Comparison of ENCODE assay signal across 8 cellular contexts in genomic region chr3:15427182-15427880, GRCh38.
DNase-seq lines count a peak whose midpoint lies in the region; ATAC-seq lines count a peak whose summit lies in the region.

TSS of gene EAF1 (plus strand) at chr3:15427598. CDS start at chr3:15427780, 182 bp downstream.
TSS of gene METTL6 (minus strand) at chr3:15427544. CDS start at chr3:15426511, 1,033 bp downstream.

- H3K27ac Mint-ChIP-seq in memory B cell, result peak within 1 kb of the TSS; percentile 94

- H3K4me2 ChIP-seq in BLaER1, result peak within 1 kb of the TSS; percentile 95

- peak within 1 kb of the TSS; percentile 94 for H3K4me3 Mint-ChIP-seq in memory B cell

- H3K4me3 ChIP-seq in BLaER1, result peak within 1 kb of the TSS; percentile 93
- peak within 1 kb of the TSS; percentile 82 for H3K4me3 ChIP-seq in effector memory CD4-positive, alpha-beta T cell (ENCODE audit: insufficient read depth, low read depth, low read length, poor library complexity, severe bottlenecking)

- peaks cover 45% of the 10 kb centered on the region for H3K4me1 ChIP-seq in BLaER1
- peaks cover 13% of the 10 kb centered on the region for H3K4me1 ChIP-seq in effector memory CD4-positive, alpha-beta T cell (ENCODE audit: control insufficient read depth, insufficient read depth, low read length, poor library complexity, severe bottlenecking)

- H3K27ac ChIP-seq in BLaER1, result peak within 1 kb of the TSS; percentile 87
- H3K27ac ChIP-seq in effector memory CD4-positive, alpha-beta T cell (ENCODE audit: insufficient read depth, low read length, poor library complexity, severe bottlenecking), result peak within 1 kb of the TSS; percentile 82

- ATAC-seq in GM19328 (IDR thresholded peaks at IDR 0.05; ENCODE audit: unreplicated experiment) (peak; percentile 86), HG03521 (IDR thresholded peaks at IDR 0.05; ENCODE audit: unreplicated experiment) (peak; percentile 83), memory B cell (ENCODE audit: low read depth) (peak; percentile 88)

- H3K4me1 Mint-ChIP-seq in memory B cell, result peaks cover 33% of the 10 kb centered on the region

- no peaks in the 10 kb centered on the region for H3K9me3 Mint-ChIP-seq in memory B cell

- H4K20me1 ChIP-seq in BLaER1, result peaks cover 40% of the 10 kb centered on the region

- no peaks in the 10 kb centered on the region for H3K27me3 Mint-ChIP-seq in memory B cell

- DNase-seq in NK-92 (lab: John Stamatoyannopoulos, UW; ENCODE audit: unreplicated experiment) (peak; percentile 6), memory B cell (ENCODE audit: low spot score in 2 of 2) (peak; percentile 72 to 77)
- DNase-seq in activated CD8-positive, alpha-beta memory T cell treated with anti-CD3 and anti-CD28 coated beads for 1 hour (ENCODE audit: extremely low read depth in 1 of 2, low read depth in 1 of 2), result peak; percentile 61 to 76
- peak; percentile 72 to 81 (median 76) for DNase-seq in effector memory CD4-positive, alpha-beta T cell
- DNase-seq in stimulated activated CD8-positive, alpha-beta memory T cell treated with anti-CD3 and anti-CD28 coated beads, Interleukin-12 subunit alpha, Interleukin-12 subunit beta, amount 100 ng/mL, for 24 hours (ENCODE audit: extremely low read depth), result peak; percentile 65

- H3K27me3 ChIP-seq in BLaER1, result no peaks in the 10 kb centered on the region
- H3K27me3 ChIP-seq in effector memory CD4-positive, alpha-beta T cell (replicated peaks; ENCODE audit: control insufficient read depth, insufficient read depth, low read length, poor library complexity, severe bottlenecking), result no peaks in the 10 kb centered on the region

- peak within 1 kb of the TSS; percentile 95 for H3K9ac ChIP-seq in BLaER1

- H3K9me3 ChIP-seq in BLaER1, result no peaks in the 10 kb centered on the region
- H3K9me3 ChIP-seq in effector memory CD4-positive, alpha-beta T cell (ENCODE audit: control insufficient read depth, low read length), result no peaks in the 10 kb centered on the region

- peaks cover 13% of the 10 kb centered on the region for H3K36me3 Mint-ChIP-seq in memory B cell

- H3K36me3 ChIP-seq in BLaER1, result peaks cover 53% of the 10 kb centered on the region
- H3K36me3 ChIP-seq in effector memory CD4-positive, alpha-beta T cell (ENCODE audit: control insufficient read depth, insufficient read depth, low read length), result peaks cover 15% of the 10 kb centered on the region

Comparison
In these comparisons a context has a peak if more than half of its experiments do, and no peak if none do; other contexts are left out.
1. Peak in every context shown above with its lines: DNase-seq, ATAC-seq, H3K4me3 ChIP-seq and H3K27ac ChIP-seq.
2. DNase-seq: peak in every context shown above with its lines; median percentile 76 in effector memory CD4-positive, alpha-beta T cell; 74 in memory B cell; 68 in activated CD8-positive, alpha-beta memory T cell treated with anti-CD3 and anti-CD28 coated beads for 1 hour; 65 in stimulated activated CD8-positive, alpha-beta memory T cell treated with anti-CD3 and anti-CD28 coated beads, Interleukin-12 subunit alpha, Interleukin-12 subunit beta, amount 100 ng/mL, for 24 hours; 6 in NK-92.